22 cellular contexts compared by ENCODE assay signal in genomic region chr2:165901996-165902395, GRCh38.
"Had no signal": no experiment of that assay in that cellular context is flagged by ENCODE, and none has a peak within 500 bp of the region (broad histone marks: within the 10 kb centered on the region; RNA-seq: fewer than 3 reads in every experiment).

No MANE protein-coding gene starts in this region.

- H3K9me3 ChIP-seq: esophagus muscularis mucosa, gastrocnemius medialis, left lung, lower lobe of right lung, psoas muscle, right lobe of liver, tibial artery, upper lobe of right lung had no signal

- H3K27ac ChIP-seq: epithelial cell of prostate, esophagus muscularis mucosa, gastrocnemius medialis, lower lobe of right lung, psoas muscle, right lobe of liver, tibial artery, upper lobe of right lung had no signal

- H3K27ac Mint-ChIP-seq: memory B cell; mesothelial cell of epicardium; stimulated activated memory B cell treated with anti-CD40 and anti-IgM and Interleukin-4, amounts not matched to agents 10 μg/mL and 1 μg/mL and 100 μg/mL, for 72 hours; stimulated activated naive CD8-positive, alpha-beta T cell treated with anti-CD3 and anti-CD28 coated beads, Interleukin-15, Interleukin-2, amounts not matched to agents 100 ng/mL and 50 ng/mL, for 24 hours had no signal

- H3K27me3 ChIP-seq: esophagus muscularis mucosa, gastrocnemius medialis, left lung, right lobe of liver, tibial artery, upper lobe of right lung had no signal

- H3K27me3 Mint-ChIP-seq: memory B cell; natural killer cell treated with Interleukin-12 subunit alpha and Interleukin-12 subunit beta and Interleukin-15 and Interleukin-18, amount 100 ng/mL, for 72 hours; stimulated activated memory B cell treated with anti-CD40 and anti-IgM and Interleukin-4, amounts not matched to agents 10 μg/mL and 1 μg/mL and 100 μg/mL, for 72 hours; stimulated activated naive CD8-positive, alpha-beta T cell treated with anti-CD3 and anti-CD28 coated beads, Interleukin-15, Interleukin-2, amounts not matched to agents 100 ng/mL and 50 ng/mL, for 24 hours had no signal

- H3K4me1 ChIP-seq: psoas muscle, right lobe of liver had no signal

- H3K4me3 Mint-ChIP-seq: memory B cell; mesothelial cell of epicardium; stimulated activated memory B cell treated with anti-CD40 and anti-IgM and Interleukin-4, amounts not matched to agents 10 μg/mL and 1 μg/mL and 100 μg/mL, for 72 hours; stimulated activated naive CD8-positive, alpha-beta T cell treated with anti-CD3 and anti-CD28 coated beads, Interleukin-15, Interleukin-2, amounts not matched to agents 100 ng/mL and 50 ng/mL, for 24 hours had no signal

- DNase-seq: cortex of kidney; effector memory CD4-positive, alpha-beta T cell; gastrocnemius medialis; glutamatergic neuron; islet precursor cell; left lung; lower lobe of right lung; psoas muscle; retina; right lobe of liver; stimulated activated CD4-positive, alpha-beta T cell treated with anti-CD3 and anti-CD28 coated beads, Interleukin-15, amount 100 ng/mL, for 24 hours; stimulated activated CD4-positive, alpha-beta T cell treated with anti-CD3 and anti-CD28 coated beads, Interleukin-1b, Interleukin-23, amount 100 ng/mL, for 48 hours; stimulated activated CD4-positive, alpha-beta T cell treated with anti-CD3 and anti-CD28 coated beads, Interleukin-4, amount 100 ng/mL, for 24 hours; tibial artery; upper lobe of right lung had no signal

- H3K9me3 Mint-ChIP-seq: memory B cell; mesothelial cell of epicardium; natural killer cell treated with Interleukin-12 subunit alpha and Interleukin-12 subunit beta and Interleukin-15 and Interleukin-18, amount 100 ng/mL, for 72 hours; stimulated activated naive CD8-positive, alpha-beta T cell treated with anti-CD3 and anti-CD28 coated beads, Interleukin-15, Interleukin-2, amounts not matched to agents 100 ng/mL and 50 ng/mL, for 24 hours had no signal

- H3K4me3 ChIP-seq: esophagus muscularis mucosa, gastrocnemius medialis, left lung, lower lobe of right lung, psoas muscle, right lobe of liver, tibial artery, upper lobe of right lung had no signal
